In the genomic region with DNA sequence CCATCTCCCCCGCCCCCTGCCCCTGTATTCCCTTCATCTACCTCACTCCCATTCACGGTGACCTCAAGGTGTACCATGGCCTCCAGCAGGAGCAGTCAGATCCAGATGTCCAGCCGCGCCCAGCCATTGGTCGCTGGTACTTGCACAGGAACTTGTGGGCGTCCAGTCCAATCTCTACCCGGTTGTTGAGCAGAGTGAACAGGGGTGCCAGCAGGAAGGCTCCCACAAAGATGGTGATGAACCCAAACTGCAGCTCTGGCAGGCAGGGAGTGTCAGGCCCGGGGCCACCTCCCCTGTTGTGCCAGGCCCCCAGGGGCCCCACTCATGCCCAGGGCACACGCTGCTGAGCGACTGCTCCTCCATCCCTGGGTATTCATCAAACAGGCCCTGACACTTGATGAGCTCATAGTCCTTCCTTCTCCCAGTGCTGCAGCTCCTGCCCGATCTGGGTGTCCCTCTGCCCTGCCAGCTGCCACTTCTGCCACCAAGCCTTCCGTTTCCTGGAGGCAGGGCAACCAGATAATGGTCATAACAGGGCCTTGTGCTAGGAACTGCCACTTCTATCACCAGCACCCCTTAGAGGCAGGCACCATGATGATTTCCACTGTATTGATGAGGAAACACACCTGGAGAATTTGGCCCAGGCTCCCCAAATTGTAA, we compare ENCODE assay signal across 1 cellular context.
TF ChIP-seq lines count a peak whose summit lies in the region.

No MANE protein-coding gene starts in this region.

TF ChIP-seq in SK-N-SH treated with all-trans-retinoic acid at 6 μM for 48 hours, 23 proteins besides CTCF, POLR2A, EP300 and RAD21 (continued from another document):
- TF ChIP-seq, protein P1, sequence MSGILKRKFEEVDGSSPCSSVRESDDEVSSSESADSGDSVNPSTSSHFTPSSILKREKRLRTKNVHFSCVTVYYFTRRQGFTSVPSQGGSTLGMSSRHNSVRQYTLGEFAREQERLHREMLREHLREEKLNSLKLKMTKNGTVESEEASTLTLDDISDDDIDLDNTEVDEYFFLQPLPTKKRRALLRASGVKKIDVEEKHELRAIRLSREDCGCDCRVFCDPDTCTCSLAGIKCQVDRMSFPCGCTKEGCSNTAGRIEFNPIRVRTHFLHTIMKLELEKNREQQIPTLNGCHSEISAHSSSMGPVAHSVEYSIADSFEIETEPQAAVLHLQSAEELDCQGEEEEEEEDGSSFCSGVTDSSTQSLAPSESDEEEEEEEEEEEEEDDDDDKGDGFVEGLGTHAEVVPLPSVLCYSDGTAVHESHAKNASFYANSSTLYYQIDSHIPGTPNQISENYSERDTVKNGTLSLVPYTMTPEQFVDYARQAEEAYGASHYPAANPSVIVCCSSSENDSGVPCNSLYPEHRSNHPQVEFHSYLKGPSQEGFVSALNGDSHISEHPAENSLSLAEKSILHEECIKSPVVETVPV (CRISPR knock-in tag; IDR thresholded peaks at IDR 0.05), result no peak
- no peak for TF ChIP-seq RARB (CRISPR knock-in tag; IDR thresholded peaks at IDR 0.05)
- no peak for TF ChIP-seq ZFP30 (CRISPR knock-in tag; IDR thresholded peaks at IDR 0.05)
- TF ChIP-seq ZNF565 (CRISPR knock-in tag; conservative IDR thresholded peaks at IDR 0.05; ENCODE audit: low read depth), result no peak
- TF ChIP-seq CSDC2 (CRISPR knock-in tag; IDR thresholded peaks at IDR 0.05), result no peak
- no peak for TF ChIP-seq GLIS3 (CRISPR knock-in tag; IDR thresholded peaks at IDR 0.05)
- no peak for TF ChIP-seq TCF4 (CRISPR knock-in tag; IDR thresholded peaks at IDR 0.05; ENCODE audit: borderline replicate concordance)
- TF ChIP-seq ESRRG (CRISPR knock-in tag; IDR thresholded peaks at IDR 0.05), result no peak
